Comparison of ENCODE assay signal across 8 cellular contexts in genomic region chr11:108121274-108122155, GRCh38. TPM values are rescaled to one million over a fixed set of nuclear protein-coding genes. Genes with fewer than 3 reads are reported as not detected.
DNase-seq lines count a peak whose midpoint lies in the region; ATAC-seq and TF ChIP-seq lines count a peak whose summit lies in the region.

TSS of gene ACAT1 (plus strand) at chr11:108121567. CDS start at chr11:108121607, 40 bp downstream.

- peak within 1 kb of the TSS; percentile 87 to 92 (median 89) for H3K27ac Mint-ChIP-seq in CD4-positive, CD25-positive, alpha-beta regulatory T cell

- H3K36me3 Mint-ChIP-seq in CD4-positive, CD25-positive, alpha-beta regulatory T cell: peaks cover 10% of the 10 kb centered on the region

- intact Hi-C loops in right lobe of liver (cut with DNase I): no loop called here

- H3K4me3 ChIP-seq in CD4-positive, CD25-positive, alpha-beta regulatory T cell (ENCODE audit: low read depth, low read length): peak within 1 kb of the TSS; percentile 82
- peak within 1 kb of the TSS; percentile 76 to 91 (median 86) for H3K4me3 ChIP-seq in right lobe of liver

- no peaks in the 10 kb centered on the region for H3K9me3 ChIP-seq in CD4-positive, CD25-positive, alpha-beta regulatory T cell (ENCODE audit: control insufficient read depth in 2 of 2, low read length in 2 of 2)
- no peaks in the 10 kb centered on the region for H3K9me3 ChIP-seq in right lobe of liver

- peak; percentile 99 for TF ChIP-seq POLR2A in right lobe of liver (IDR thresholded peaks at IDR 0.05)

- WGBS in right lobe of liver (ENCODE audit: insufficient coverage, low coverage, low lambda C conversion rate, missing lambda C conversion rate): 0% methylated on average over 10 of the region's 73 CpGs

- peak in 3 of 4 donors; percentile 17 to 64 (median 36) for TF ChIP-seq CTCF in right lobe of liver (IDR thresholded peaks at IDR 0.05)

- peak within 1 kb of the TSS; percentile 91 to 97 (median 96) for H3K4me3 Mint-ChIP-seq in CD4-positive, CD25-positive, alpha-beta regulatory T cell

- no peaks in the 10 kb centered on the region for H3K36me3 ChIP-seq in CD4-positive, CD25-positive, alpha-beta regulatory T cell (ENCODE audit: control insufficient read depth, insufficient read depth, low read length)
- no peaks in the 10 kb centered on the region for H3K36me3 ChIP-seq in right lobe of liver

- peaks cover 35 to 45% (median 41%) of the 10 kb centered on the region in 4 donors for H3K4me1 Mint-ChIP-seq in CD4-positive, CD25-positive, alpha-beta regulatory T cell

- H3K4me1 ChIP-seq in CD4-positive, CD25-positive, alpha-beta regulatory T cell (ENCODE audit: control insufficient read depth, insufficient read depth, low read length, poor library complexity, severe bottlenecking): peaks cover 29% of the 10 kb centered on the region
- H3K4me1 ChIP-seq in right lobe of liver: peaks cover 0 to 30% (median 9%) of the 10 kb centered on the region in 4 donors

- no peaks in the 10 kb centered on the region for H3K27me3 ChIP-seq in CD4-positive, CD25-positive, alpha-beta regulatory T cell (ENCODE audit: control insufficient read depth, insufficient read depth, low read length)
- no peaks in the 10 kb centered on the region for H3K27me3 ChIP-seq in right lobe of liver

- H3K27ac ChIP-seq in CD4-positive, CD25-positive, alpha-beta regulatory T cell (ENCODE audit: insufficient read depth, low read length, poor library complexity, severe bottlenecking): peak within 1 kb of the TSS; percentile 68
- H3K27ac ChIP-seq in right lobe of liver: peak within 1 kb of the TSS; percentile 95 to 99 (median 99)

- ATAC-seq in CD4-positive, CD25-positive, alpha-beta regulatory T cell (ENCODE audit: low read depth in 2 of 2): peak; percentile 99 to 100
- peak; percentile 97 for ATAC-seq in GM19395 (IDR thresholded peaks at IDR 0.05; ENCODE audit: unreplicated experiment)
- peak; percentile 93 for ATAC-seq in HG03565 (IDR thresholded peaks at IDR 0.05; ENCODE audit: unreplicated experiment)
- peak; percentile 80 to 95 (median 86) for ATAC-seq in right lobe of liver

- peak; percentile 92 to 94 (median 94) for DNase-seq in CD4-positive, CD25-positive, alpha-beta regulatory T cell
- peak; percentile 95 for DNase-seq in NCI-H774 (lab: John Stamatoyannopoulos, UW)
- DNase-seq in activated CD4-positive, alpha-beta T cell treated with anti-CD3 and anti-CD28 coated beads, Interleukin-2, amount 50 U/mL, for 48 hours: peak; percentile 98 to 99
- peak; percentile 91 to 95 for DNase-seq in dermis microvascular lymphatic vessel endothelial cell (ENCODE audit: low read depth in 2 of 2)
- DNase-seq in right lobe of liver: peak; percentile 99 to 100 (median 100)
- peak; percentile 97 for DNase-seq in stimulated activated CD4-positive, alpha-beta T cell treated with anti-CD3 and anti-CD28 coated beads, Interleukin-4, amount 100 ng/mL, for 48 hours (ENCODE audit: low read depth in 2 of 2)

- peaks cover 0 to 1% (median 0%) of the 10 kb centered on the region in 7 donors for H3K9me3 Mint-ChIP-seq in CD4-positive, CD25-positive, alpha-beta regulatory T cell

- no peaks in the 10 kb centered on the region for H3K27me3 Mint-ChIP-seq in CD4-positive, CD25-positive, alpha-beta regulatory T cell

RNA-seq across cellular contexts. Expression of gene ACAT1, which starts in this region (rescaled TPM):
- 19.0 TPM for total RNA-seq in CD4-positive, CD25-positive, alpha-beta regulatory T cell
- polyA plus RNA-seq in CD4-positive, CD25-positive, alpha-beta regulatory T cell: 10 to 100 TPM; 35.2 to 52.6 (median 44.3) TPM
- total RNA-seq in dermis microvascular lymphatic vessel endothelial cell (102 and 110 TPM in 2 replicates), right lobe of liver (1,000 to 10,000 TPM in 2 of 6 experiments, 100 to 1,000 TPM in 4; 357 to 1,180 (median 459) TPM)

Comparison
In these comparisons a context has a peak if more than half of its experiments do, and no peak if none do; other contexts are left out.
1. Peak in every context shown above with its lines: DNase-seq, ATAC-seq, H3K4me3 ChIP-seq and H3K27ac ChIP-seq.